Comparison of ENCODE assay signal across 26 cellular contexts in the genomic region with DNA sequence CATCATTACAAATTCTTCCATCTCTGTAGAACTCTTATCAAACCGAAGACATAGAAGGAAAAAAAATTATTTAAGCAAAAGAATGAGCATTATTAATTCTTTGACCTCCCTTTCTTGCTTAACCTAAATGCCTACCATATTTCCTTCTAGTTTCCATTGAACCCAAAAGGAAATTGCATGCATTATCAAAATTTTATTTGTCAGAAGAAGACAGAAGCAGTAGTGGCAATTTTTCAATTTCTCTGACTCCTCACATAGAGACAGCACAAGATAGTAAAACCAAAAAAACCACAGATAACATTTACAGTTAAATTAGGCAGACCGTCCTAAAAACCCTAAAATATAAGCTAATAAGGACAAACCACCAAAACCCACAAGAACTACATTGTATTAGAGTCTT.
"Had no signal": no experiment of that assay in that cellular context is flagged by ENCODE, and none has a peak within 500 bp of the region (broad histone marks: within the 10 kb centered on the region; RNA-seq: fewer than 3 reads in every experiment).

No MANE protein-coding gene starts in this region.

- H3K27ac Mint-ChIP-seq: activated CD8-positive, alpha-beta T cell treated with anti-CD3 and anti-CD28 coated beads, Interleukin-2, amount 10 ng/mL, durations not matched to agents 7 days and 5 days; activated naive CD4-positive, alpha-beta T cell treated with anti-CD3 and anti-CD28 coated beads for 36 hours; activated naive CD8-positive, alpha-beta T cell treated with anti-CD3 and anti-CD28 coated beads, Interleukin-2, amount 10 ng/mL, durations not matched to agents 7 days and 5 days; activated T-cell treated with anti-CD3 and anti-CD28 coated beads, Interleukin-2, amount 50 U/mL, for 24 hours; T-cell had no signal

- H3K4me3 Mint-ChIP-seq: activated CD8-positive, alpha-beta T cell treated with anti-CD3 and anti-CD28 coated beads, Interleukin-2, amount 10 ng/mL, durations not matched to agents 7 days and 5 days; activated naive CD4-positive, alpha-beta T cell treated with anti-CD3 and anti-CD28 coated beads for 36 hours; activated naive CD8-positive, alpha-beta T cell treated with anti-CD3 and anti-CD28 coated beads, Interleukin-2, amount 10 ng/mL, durations not matched to agents 7 days and 5 days; activated T-cell treated with anti-CD3 and anti-CD28 coated beads, Interleukin-2, amount 50 U/mL, for 24 hours; T-cell had no signal

- ATAC-seq: activated CD4-positive, CD25-positive, alpha-beta regulatory T cell treated with anti-CD3 and anti-CD28 coated beads, Interleukin-2, amount 50 U/mL, for 24 hours; activated CD8-positive, alpha-beta T cell treated with anti-CD3 and anti-CD28 coated beads, Interleukin-2, amount 10 ng/mL, durations not matched to agents 7 days and 5 days; body of pancreas; K562; T-cell had no signal

- DNase-seq: activated CD4-positive, alpha-beta T cell treated with anti-CD3 and anti-CD28 coated beads for 4 hours; activated CD4-positive, alpha-beta T cell treated with anti-CD3 and anti-CD28 coated beads, Interleukin-2, amount 50 U/mL, for 4 hours; activated CD8-positive, alpha-beta T cell treated with anti-CD3 and anti-CD28 coated beads, Interleukin-2, amount 10 ng/mL, durations not matched to agents 7 days and 5 days; activated gamma-delta T cell; activated naive CD4-positive, alpha-beta T cell treated with anti-CD3 and anti-CD28 coated beads for 36 hours; activated naive CD8-positive, alpha-beta T cell treated with anti-CD3 and anti-CD28 coated beads, Interleukin-2, amount 10 ng/mL, durations not matched to agents 7 days and 5 days; activated T-cell treated with anti-CD3 and anti-CD28 coated beads, Interleukin-2, amount 50 U/mL, for 24 hours; adrenal gland; aorta; body of pancreas; central memory CD4-positive, alpha-beta T cell; Karpas-422; NCI-H1048; NCI-H1930; NCI-H2171; NCI-H226; NCI-H526 treated with DMSO at 0.1 percent for 48 hours; NCI-H82; NK-92 treated with Interleukin-12 subunit alpha and Interleukin-12 subunit beta, amount 100 ng/mL, for 24 hours; Peyer's patch; SHP77; T-cell; T-helper 2 cell; T1000 had no signal

- H3K9me3 Mint-ChIP-seq: activated naive CD4-positive, alpha-beta T cell treated with anti-CD3 and anti-CD28 coated beads for 36 hours; activated naive CD8-positive, alpha-beta T cell treated with anti-CD3 and anti-CD28 coated beads, Interleukin-2, amount 10 ng/mL, durations not matched to agents 7 days and 5 days; activated T-cell treated with anti-CD3 and anti-CD28 coated beads, Interleukin-2, amount 50 U/mL, for 24 hours; T-cell had no signal

- H3K27me3 Mint-ChIP-seq: activated naive CD8-positive, alpha-beta T cell treated with anti-CD3 and anti-CD28 coated beads, Interleukin-2, amount 10 ng/mL, durations not matched to agents 7 days and 5 days; activated T-cell treated with anti-CD3 and anti-CD28 coated beads, Interleukin-2, amount 50 U/mL, for 24 hours; T-cell had no signal
